20 cellular contexts compared by ENCODE assay signal in the genomic region with DNA sequence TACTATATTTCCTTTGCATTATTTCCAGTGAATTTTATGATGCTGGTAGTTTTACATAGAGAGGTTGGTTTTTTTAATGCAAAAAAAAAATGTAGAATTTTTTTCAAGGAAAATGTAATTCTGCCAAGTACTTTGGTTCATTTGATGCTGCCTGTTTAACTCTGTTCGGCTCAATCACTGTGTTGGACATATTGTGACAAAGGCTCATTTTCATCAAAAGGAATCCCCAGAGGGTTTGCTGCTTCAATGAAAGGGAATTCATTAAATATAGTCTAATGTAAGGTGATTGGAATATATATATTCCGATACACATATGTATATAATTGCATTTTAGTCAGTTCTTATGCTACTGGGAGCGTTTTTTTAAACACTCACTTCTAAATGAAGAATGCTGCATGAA.
"Had no signal": no experiment of that assay in that cellular context is flagged by ENCODE, and none has a peak within 500 bp of the region (broad histone marks: within the 10 kb centered on the region; RNA-seq: fewer than 3 reads in every experiment).

No MANE protein-coding gene starts in this region.

- H3K27ac ChIP-seq: colonic mucosa, dorsolateral prefrontal cortex, esophagus muscularis mucosa, foreskin keratinocyte, gastroesophageal sphincter, heart right ventricle, left lung, lower lobe of right lung had no signal

- H3K36me3 Mint-ChIP-seq: mesothelial cell of epicardium, naive B cell had no signal

- H3K27ac Mint-ChIP-seq: mesothelial cell of epicardium, naive B cell had no signal

- H3K4me3 Mint-ChIP-seq: mesothelial cell of epicardium, naive B cell had no signal

- DNase-seq: colonic mucosa; cortex of kidney; dermis blood vessel endothelial cell; dorsolateral prefrontal cortex; effector CD4-positive, alpha-beta T cell; effector memory CD4-positive, alpha-beta T cell; foreskin keratinocyte; head of caudate nucleus; heart right ventricle; hippocampal formation; left cardiac atrium; left lung; left ventricle myocardium superior; lower lobe of right lung; mesenchymal stem cell; mucosa of descending colon; naive B cell had no signal

- H3K27me3 Mint-ChIP-seq: naive B cell had no signal

- H3K27me3 ChIP-seq: colonic mucosa, dorsolateral prefrontal cortex, esophagus muscularis mucosa, foreskin keratinocyte, gastroesophageal sphincter, heart right ventricle, left lung had no signal

- H3K9me3 ChIP-seq: colonic mucosa, esophagus muscularis mucosa, gastroesophageal sphincter, heart right ventricle, left lung, lower lobe of right lung, mucosa of descending colon had no signal

- H3K36me3 ChIP-seq: colonic mucosa, esophagus muscularis mucosa, gastroesophageal sphincter, heart right ventricle, left lung, lower lobe of right lung had no signal

- H3K9me3 Mint-ChIP-seq: naive B cell had no signal

- H3K4me1 Mint-ChIP-seq: mesothelial cell of epicardium, naive B cell had no signal

- H3K4me3 ChIP-seq: colonic mucosa, dorsolateral prefrontal cortex, esophagus muscularis mucosa, gastroesophageal sphincter, heart right ventricle, left lung, lower lobe of right lung, mucosa of descending colon had no signal
